In genomic region chr2:217325251-217325650, GRCh38 we compare ENCODE assay signal across 22 cellular contexts.
DNase-seq lines count a peak whose midpoint lies in the region; ATAC-seq and TF ChIP-seq lines count a peak whose summit lies in the region.
"Had no signal": no experiment of that assay in that cellular context is flagged by ENCODE, and none has a peak within 500 bp of the region (broad histone marks: within the 10 kb centered on the region; RNA-seq: fewer than 3 reads in every experiment).

No MANE protein-coding gene starts in this region.

- no peak for DNase-seq in Calu3
- peak; percentile 94 for DNase-seq in NCI-H1105 treated with DMSO at 0.1 percent for 48 hours (lab: John Stamatoyannopoulos, UW)
- peak; percentile 88 for DNase-seq in NCI-H748 treated with DMSO at 0.1 percent for 48 hours (lab: John Stamatoyannopoulos, UW)
- peak; percentile 47 for DNase-seq in kidney glomerular epithelial cell (lab: John Stamatoyannopoulos, UW)
- DNase-seq in iPS-NIHi7 (ENCODE audit: extremely low spot score), result no peak
- no peak for DNase-seq in NCI-H1092 treated with DMSO at 0.1 percent for 48 hours (lab: John Stamatoyannopoulos, UW)
- DNase-seq: activated CD4-positive, alpha-beta T cell treated with anti-CD3 and anti-CD28 coated beads for 48 hours; activated CD8-positive, alpha-beta memory T cell treated with anti-CD3 and anti-CD28 coated beads for 24 hours; activated naive CD4-positive, alpha-beta T cell treated with anti-CD3 and anti-CD28 coated beads, Interleukin-2, amount 50 U/mL, for 16 hours; activated T-cell treated with anti-CD3 and anti-CD28 coated beads for 4 hours; HCEC 1CT; hypothalamus; immature natural killer cell; left lung; NCI-H2029 treated with DMSO at 0.1 percent for 48 hours; NCI-H510A treated with DMSO at 0.1 percent for 48 hours; stimulated activated naive CD4-positive, alpha-beta T cell; T-helper 9 cell; upper lobe of right lung had no signal

- intact Hi-C loops in Calu3 (cut with micrococcal nuclease; ENCODE audit: unreplicated experiment), result loop anchor here (5.0 kb wide), 1 partner anchor 387 kb away; no protein-coding TSS in a partner anchor

- H3K27me3 Mint-ChIP-seq in Calu3 (ENCODE audit: unreplicated experiment), result no peaks in the 10 kb centered on the region

- peak overlapping the region; percentile 20 for H3K27ac Mint-ChIP-seq in Calu3 (ENCODE audit: unreplicated experiment)
- H3K27ac Mint-ChIP-seq: activated T-helper 2 cell treated with anti-CD3 and anti-CD28 coated beads, Interferon-gamma antibody, Interleukin-2, Interleukin-4, amounts not matched to agents 10 μg/mL and 5 μg/mL and 100 μg/mL, durations not matched to agents 14 hours and 24 hours and 36 hours; immature natural killer cell; memory B cell had no signal

- peaks cover 43% of the 10 kb centered on the region for H3K4me1 Mint-ChIP-seq in Calu3 (ENCODE audit: low read depth, unreplicated experiment)
- H3K4me1 Mint-ChIP-seq: immature natural killer cell, memory B cell had no signal

- BruUV-seq in Calu3 (replicated peaks; lab: Mats Ljungman, UMichigan), result no TSS peak

- peaks cover 3% of the 10 kb centered on the region for H3K9me3 Mint-ChIP-seq in Calu3 (ENCODE audit: low read depth, unreplicated experiment)

- TF ChIP-seq CTCF in Calu3 (IDR thresholded peaks at IDR 0.05; ENCODE audit: unreplicated experiment), result no peak

- no peak for ATAC-seq in HG02938 (IDR thresholded peaks at IDR 0.05; ENCODE audit: unreplicated experiment)
- ATAC-seq: left lung, upper lobe of right lung had no signal

- no peaks in the 10 kb centered on the region for H3K36me3 Mint-ChIP-seq in Calu3 (ENCODE audit: insufficient read depth, unreplicated experiment)

- CTCF ChIA-PET in Calu3 (lab: Charles Lee), result no interaction called here

- no peak overlapping the region for H3K4me3 Mint-ChIP-seq in Calu3 (ENCODE audit: low read depth, unreplicated experiment)
- H3K4me3 Mint-ChIP-seq: immature natural killer cell, memory B cell had no signal

Comparison
In these comparisons a context has a peak if more than half of its experiments do, and no peak if none do; other contexts are left out.
1. DNase-seq: peak in NCI-H1105 treated with DMSO at 0.1 percent for 48 hours (single experiment), NCI-H748 treated with DMSO at 0.1 percent for 48 hours (single experiment) and kidney glomerular epithelial cell (single experiment); none in Calu3 (single experiment), iPS-NIHi7 (single experiment) and NCI-H1092 treated with DMSO at 0.1 percent for 48 hours (single experiment).